ENCODE assay signal across 10 cellular contexts in the genomic region with DNA sequence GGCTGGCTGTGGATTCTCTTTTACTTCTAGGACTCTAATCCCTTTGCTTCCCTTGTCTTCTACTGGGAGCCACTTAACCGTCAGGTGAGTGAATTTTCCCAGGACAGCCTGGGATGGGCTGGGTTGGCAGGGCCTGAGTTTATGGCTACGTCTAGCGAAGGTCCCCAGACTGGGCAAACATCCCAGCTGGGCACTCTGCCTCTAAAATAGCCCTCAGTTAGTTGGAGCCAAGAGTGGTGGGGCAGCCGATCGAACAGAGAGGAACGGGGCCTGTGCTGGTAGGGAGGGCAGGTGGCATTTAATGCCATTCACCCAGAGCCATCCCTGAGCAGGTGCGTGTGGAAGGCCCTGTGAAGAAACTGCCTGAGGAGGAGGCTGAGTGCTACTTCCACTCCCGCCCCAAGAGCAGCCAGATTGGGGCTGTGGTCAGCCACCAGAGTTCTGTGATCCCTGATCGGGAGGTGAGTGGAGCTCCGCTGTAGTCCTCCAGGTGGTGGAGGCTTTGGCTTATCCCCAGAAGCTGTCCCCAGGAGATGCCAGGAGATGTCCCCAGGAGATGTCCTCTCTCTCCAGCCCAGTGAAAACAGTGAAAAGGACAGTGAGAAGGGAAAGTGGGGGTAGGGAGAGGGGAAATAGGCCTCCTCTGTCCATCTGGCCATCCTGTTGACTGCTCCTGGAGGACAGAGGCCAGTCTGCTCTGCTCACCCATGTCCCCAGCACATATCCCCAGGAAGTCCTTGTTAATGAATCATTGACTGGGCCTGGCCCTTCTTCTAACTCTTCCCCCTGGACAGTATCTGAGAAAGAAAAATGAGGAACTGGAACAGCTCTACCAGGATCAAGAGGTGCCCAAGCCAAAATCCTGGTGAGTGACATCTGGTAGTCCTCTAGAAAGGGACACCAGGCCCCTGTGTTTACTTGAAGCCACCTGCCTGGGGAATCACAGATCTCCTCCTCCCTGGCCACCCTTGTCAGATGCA. TPM values are rescaled to one million over a fixed set of nuclear protein-coding genes. Genes with fewer than 3 reads are reported as not detected.
DNase-seq lines count a peak whose midpoint lies in the region; ATAC-seq and TF ChIP-seq lines count a peak whose summit lies in the region.
"Had no signal": no experiment of that assay in that cellular context is flagged by ENCODE, and none has a peak within 500 bp of the region (broad histone marks: within the 10 kb centered on the region; RNA-seq: fewer than 3 reads in every experiment).

No MANE protein-coding gene starts in this region.

- peaks cover 5% of the 10 kb centered on the region for H3K4me1 ChIP-seq in neural progenitor cell

- H3K9me3 ChIP-seq in neural progenitor cell (ENCODE audit: low read depth) = no peaks in the 10 kb centered on the region

- no peak overlapping the region for H3K27ac ChIP-seq in neural progenitor cell

- peak overlapping the region; percentile 37 for H3K4me3 Mint-ChIP-seq in central memory CD8-positive, alpha-beta T cell
- no peak overlapping the region for H3K4me3 Mint-ChIP-seq in neural progenitor cell

- H3K27me3 ChIP-seq in neural progenitor cell = peaks cover 9% of the 10 kb centered on the region

- DNase-seq in CD1c-positive myeloid dendritic cell (ENCODE audit: extremely low spot score) (peak; percentile 76), neural progenitor cell (ENCODE audit: low spot score) (no peak), foreskin melanocyte (no peak), activated gamma-delta T cell (lab: John Stamatoyannopoulos, UW) (no peak)
- DNase-seq in Jurkat, Clone E6-1 (ENCODE audit: low read depth, low spot score) = no peak
- DNase-seq in central memory CD8-positive, alpha-beta T cell (ENCODE audit: low spot score in 2 of 2) = no peak
- DNase-seq: DMS79, HCEC 1CT had no signal

- no peaks in the 10 kb centered on the region for H4K20me1 ChIP-seq in neural progenitor cell (ENCODE audit: low read depth)

- no peaks in the 10 kb centered on the region for H3F3A ChIP-seq in neural progenitor cell (ENCODE audit: low read depth)

- H3K36me3 ChIP-seq in neural progenitor cell = no peaks in the 10 kb centered on the region

- no peak overlapping the region for H2AFZ ChIP-seq in neural progenitor cell (replicated peaks)

- peaks cover 12% of the 10 kb centered on the region for H3K36me3 Mint-ChIP-seq in central memory CD8-positive, alpha-beta T cell (ENCODE audit: insufficient read depth)
- H3K36me3 Mint-ChIP-seq in neural progenitor cell = peaks cover 2% of the 10 kb centered on the region

- peak overlapping the region; percentile 42 for H3K27ac Mint-ChIP-seq in central memory CD8-positive, alpha-beta T cell (ENCODE audit: low read depth)
- peak overlapping the region; percentile 37 for H3K27ac Mint-ChIP-seq in neural progenitor cell

- H3K4me1 Mint-ChIP-seq in central memory CD8-positive, alpha-beta T cell = peaks cover 55% of the 10 kb centered on the region
- peaks cover 17% of the 10 kb centered on the region for H3K4me1 Mint-ChIP-seq in neural progenitor cell

- H3K4me3 ChIP-seq in Jurkat, Clone E6-1 (ENCODE audit: low read length) = peak overlapping the region; percentile 53
- no peak overlapping the region for H3K4me3 ChIP-seq in neural progenitor cell

- no peak for TF ChIP-seq CTCF in neural progenitor cell (IDR thresholded peaks at IDR 0.05)

- no peaks in the 10 kb centered on the region for H3K9me3 Mint-ChIP-seq in central memory CD8-positive, alpha-beta T cell
- H3K9me3 Mint-ChIP-seq in neural progenitor cell = no peaks in the 10 kb centered on the region

- no peaks in the 10 kb centered on the region for H3K27me3 Mint-ChIP-seq in central memory CD8-positive, alpha-beta T cell
- no peaks in the 10 kb centered on the region for H3K27me3 Mint-ChIP-seq in neural progenitor cell (ENCODE audit: insufficient read depth, low read depth)

- ATAC-seq in central memory CD8-positive, alpha-beta T cell (replicated peaks; ENCODE audit: extremely low read depth, poor library complexity, severe bottlenecking) = no peak
- no peak for ATAC-seq in HG02840 (IDR thresholded peaks at IDR 0.05; ENCODE audit: low FRiP score, unreplicated experiment)
- ATAC-seq in GM21737 (IDR thresholded peaks at IDR 0.05; ENCODE audit: unreplicated experiment) = no peak

- no peaks in the 10 kb centered on the region for H3K79me2 ChIP-seq in neural progenitor cell (ENCODE audit: low read depth)

- no peak overlapping the region for H3K4me2 ChIP-seq in neural progenitor cell

- no peak overlapping the region for H3K9ac ChIP-seq in neural progenitor cell

RNA-seq across cellular contexts. Expression of gene PNPO, which starts 4.4 kb away (rescaled TPM):
- polyA plus RNA-seq in Jurkat, Clone E6-1 (2012; ENCODE audit: insufficient read depth, insufficient read length) = 23.6 TPM
- total RNA-seq in neural progenitor cell (ENCODE audit: low replicate concordance) = 8.0 and 9.1 TPM in 2 replicates

RNA-seq across cellular contexts. Expression of gene PRR15L, which starts 11.9 kb away (rescaled TPM):
- polyA plus RNA-seq in Jurkat, Clone E6-1 (2012; ENCODE audit: insufficient read depth, insufficient read length) = not detected
- not detected in 2 replicates for total RNA-seq in neural progenitor cell (ENCODE audit: low replicate concordance)

RNA-seq across cellular contexts. Expression of gene CDK5RAP3, which starts 25.1 kb away (rescaled TPM):
- 386 TPM for polyA plus RNA-seq in Jurkat, Clone E6-1 (2012; ENCODE audit: insufficient read depth, insufficient read length)
- 104 and 168 TPM in 2 replicates for total RNA-seq in neural progenitor cell (ENCODE audit: low replicate concordance)

RNA-seq across cellular contexts. Expression of gene SP2, which starts 49.8 kb away (rescaled TPM):
- polyA plus RNA-seq in Jurkat, Clone E6-1 (2012; ENCODE audit: insufficient read depth, insufficient read length) = 12.6 TPM
- 1.6 and 2.3 TPM in 2 replicates for total RNA-seq in neural progenitor cell (ENCODE audit: low replicate concordance)
